8 cellular contexts compared by ENCODE assay signal in the genomic region with DNA sequence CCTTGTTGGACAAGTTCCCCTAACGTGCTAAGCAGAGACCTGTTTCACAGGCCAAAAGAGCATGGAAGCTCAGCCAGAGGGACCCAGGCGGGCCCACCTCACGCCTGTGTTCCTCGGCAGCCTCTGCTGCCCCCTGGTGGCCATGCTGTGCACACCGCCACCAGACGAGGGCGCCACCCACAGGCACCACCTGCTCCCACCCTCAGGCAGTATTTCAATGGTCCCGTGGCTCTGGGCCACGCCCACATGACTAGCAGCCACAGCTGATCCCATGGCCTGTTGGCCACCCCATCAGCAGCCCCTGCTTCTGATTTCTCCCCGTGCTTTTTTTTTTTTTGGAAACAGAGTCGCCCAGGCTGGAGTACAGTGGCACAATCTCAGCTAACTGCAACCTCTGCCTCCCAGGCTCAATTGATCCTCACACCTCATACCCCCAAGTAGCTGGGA. TPM values are rescaled to one million over a fixed set of nuclear protein-coding genes. Genes with fewer than 3 reads are reported as not detected.
DNase-seq lines count a peak whose midpoint lies in the region; ATAC-seq and TF ChIP-seq lines count a peak whose summit lies in the region.

No MANE protein-coding gene starts in this region.

- no peaks in the 10 kb centered on the region for H3K4me1 ChIP-seq in CD8-positive, alpha-beta memory T cell (ENCODE audit: insufficient read depth, low read length)
- H3K4me1 ChIP-seq in Peyer's patch = no peaks in the 10 kb centered on the region

- H3K27ac Mint-ChIP-seq in CD8-positive, alpha-beta memory T cell = peak overlapping the region in 2 of 8 donors; percentile 7 to 43
- H3K27ac Mint-ChIP-seq in nephron progenitor cell = no peak overlapping the region

- no peak overlapping the region for H3K4me3 ChIP-seq in CD8-positive, alpha-beta memory T cell (ENCODE audit: low read length)
- H3K4me3 ChIP-seq in Peyer's patch = no peak overlapping the region

- H3K27me3 Mint-ChIP-seq in CD8-positive, alpha-beta memory T cell = peaks cover 0 to 4% of the 10 kb centered on the region in 2 donors
- peaks cover 3% of the 10 kb centered on the region for H3K27me3 Mint-ChIP-seq in nephron progenitor cell (ENCODE audit: low read depth, poor library complexity)

- no peaks in the 10 kb centered on the region for H3K9me3 ChIP-seq in CD8-positive, alpha-beta memory T cell (ENCODE audit: low read length)
- no peaks in the 10 kb centered on the region for H3K9me3 ChIP-seq in Peyer's patch

- H3K27ac ChIP-seq in CD8-positive, alpha-beta memory T cell (ENCODE audit: low read depth, low read length) = no peak overlapping the region
- H3K27ac ChIP-seq in Peyer's patch = no peak overlapping the region

- POLR2A ChIA-PET in CD8-positive, alpha-beta memory T cell (lab: Charles Lee) = interaction anchor here (0.6 to 1.2 kb wide), 4 partner anchors 20 to 855 kb away, joined by 3 to 5 read pairs (median 4); no protein-coding TSS in a partner anchor

- peak; percentile 73 for ATAC-seq in GM19395 (IDR thresholded peaks at IDR 0.05; ENCODE audit: unreplicated experiment)

- peaks cover 0 to 31% (median 0%) of the 10 kb centered on the region in 3 donors for H3K36me3 Mint-ChIP-seq in CD8-positive, alpha-beta memory T cell
- peaks cover 6% of the 10 kb centered on the region for H3K36me3 Mint-ChIP-seq in nephron progenitor cell (ENCODE audit: low read depth)

- no peaks in the 10 kb centered on the region for H3K36me3 ChIP-seq in CD8-positive, alpha-beta memory T cell (ENCODE audit: insufficient read depth, low read length)
- peaks cover 0 to 16% (median 0%) of the 10 kb centered on the region in 3 donors for H3K36me3 ChIP-seq in Peyer's patch

- no peak overlapping the region for H3K4me3 Mint-ChIP-seq in CD8-positive, alpha-beta memory T cell
- H3K4me3 Mint-ChIP-seq in nephron progenitor cell = no peak overlapping the region

- peaks cover 3 to 11% (median 7%) of the 10 kb centered on the region in 3 donors for H3K4me1 Mint-ChIP-seq in CD8-positive, alpha-beta memory T cell
- peaks cover 12% of the 10 kb centered on the region for H3K4me1 Mint-ChIP-seq in nephron progenitor cell

- H3K9me3 Mint-ChIP-seq in CD8-positive, alpha-beta memory T cell = no peaks in the 10 kb centered on the region
- no peaks in the 10 kb centered on the region for H3K9me3 Mint-ChIP-seq in nephron progenitor cell

- TF ChIP-seq POLR2A in Peyer's patch (IDR thresholded peaks at IDR 0.05) = no peak

- TF ChIP-seq CTCF in Peyer's patch (IDR thresholded peaks at IDR 0.05) (peak; percentile 99 to 100 (median 100)), nephron progenitor cell (IDR thresholded peaks at IDR 0.05) (peak; percentile 98)

- peak; percentile 85 to 91 (median 87) for DNase-seq in CD8-positive, alpha-beta memory T cell
- DNase-seq in KG1 (lab: John Stamatoyannopoulos, UW) = peak; percentile 61
- DNase-seq in Peyer's patch = peak; percentile 92 to 96 (median 93)
- peak; percentile 94 to 96 for DNase-seq in activated T-cell treated with anti-CD3 and anti-CD28 coated beads, Interleukin-2, amount 50 U/mL, for 48 hours
- peak; percentile 78 for DNase-seq in fibroblast of gingiva (ENCODE audit: low read depth)
- DNase-seq in nephron progenitor cell = peak; percentile 91
- peak; percentile 78 for DNase-seq in stromal cell of bone marrow (ENCODE audit: low read depth)

- CTCF ChIA-PET in CD8-positive, alpha-beta memory T cell (lab: Charles Lee) = interaction anchor here (0.6 to 9.1 kb wide), 21 partner anchors 10 to 332 kb away, joined by 3 to 201 read pairs (median 5); a partner anchor contains a TSS

- H3K27me3 ChIP-seq in CD8-positive, alpha-beta memory T cell (ENCODE audit: insufficient read depth, low read length, poor library complexity, severe bottlenecking) = no peaks in the 10 kb centered on the region
- no peaks in the 10 kb centered on the region for H3K27me3 ChIP-seq in Peyer's patch

RNA-seq across cellular contexts. Expression of a gene that starts 18.9 kb away (rescaled TPM):
- total RNA-seq in CD8-positive, alpha-beta memory T cell = 10 to 100 TPM; 47.5 to 48.2 TPM
- 58.1 TPM for polyA plus RNA-seq in CD8-positive, alpha-beta memory T cell
- 10 to 100 TPM; 21.5 to 63.4 (median 44.7) TPM for total RNA-seq in Peyer's patch

RNA-seq across cellular contexts. Expression of a gene that starts 24.5 kb away (rescaled TPM):
- under 1 TPM; 0.53 to 0.59 TPM for total RNA-seq in CD8-positive, alpha-beta memory T cell
- not detected for polyA plus RNA-seq in CD8-positive, alpha-beta memory T cell
- 10 to 100 TPM; 19.4 to 58.6 (median 41.1) TPM for total RNA-seq in Peyer's patch

RNA-seq across cellular contexts. Expression of a gene that starts 41.5 kb away (rescaled TPM):
- 10 to 100 TPM; 45.2 to 50.7 TPM for total RNA-seq in CD8-positive, alpha-beta memory T cell
- polyA plus RNA-seq in CD8-positive, alpha-beta memory T cell = 13.0 TPM
- total RNA-seq in Peyer's patch = 10 to 100 TPM; 13.8 to 47.9 (median 28.3) TPM

RNA-seq across cellular contexts. Expression of a gene that starts 43.3 kb away (rescaled TPM):
- total RNA-seq in CD8-positive, alpha-beta memory T cell = 100 to 1,000 TPM; 108 to 110 TPM
- polyA plus RNA-seq in CD8-positive, alpha-beta memory T cell = 16.3 TPM
- total RNA-seq in Peyer's patch = 10 to 100 TPM in 3 of 4 donors, 1 to 10 TPM in 1; 8.7 to 17.6 (median 14.4) TPM

RNA-seq across cellular contexts. Expression of a gene that starts 43.5 kb away (rescaled TPM):
- 10 to 100 TPM; 63.6 to 63.9 TPM for total RNA-seq in CD8-positive, alpha-beta memory T cell
- 35.1 TPM for polyA plus RNA-seq in CD8-positive, alpha-beta memory T cell
- 1 to 10 TPM; 2.5 to 6.3 (median 3.3) TPM for total RNA-seq in Peyer's patch

Comparison
In these comparisons a context has a peak if more than half of its experiments do, and no peak if none do; other contexts are left out.
1. RNA of a gene that starts 24.5 kb away (total RNA-seq): 19.4 to 58.6 TPM in Peyer's patch; 0.53 to 0.59 TPM in CD8-positive, alpha-beta memory T cell; every median in the first group is over 10 times any median in the second.
2. Peak in every context shown above with its lines, with median percentiles within 50 percentile points of each other: DNase-seq.